ENCODE assay signal across 17 cellular contexts in the genomic region with DNA sequence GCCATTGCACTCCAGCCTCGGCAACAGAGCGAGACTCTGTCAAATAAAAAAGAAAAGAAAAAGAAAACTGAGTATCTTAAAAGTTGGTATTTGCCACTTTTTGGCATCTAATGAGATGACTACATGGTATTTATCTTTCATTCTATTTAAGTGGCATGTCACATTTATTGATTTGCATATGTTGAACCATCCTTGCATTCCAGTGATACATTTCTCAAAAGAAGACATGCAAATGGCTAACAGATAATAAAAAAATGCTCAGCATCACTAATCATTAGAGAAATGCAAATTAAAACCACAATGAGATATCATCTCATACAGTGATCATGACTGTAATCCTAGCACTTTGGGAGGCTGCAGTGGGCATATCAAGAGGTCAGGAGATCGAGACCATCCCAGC. TPM values are rescaled to one million over a fixed set of nuclear protein-coding genes. Genes with fewer than 3 reads are reported as not detected.
DNase-seq lines count a peak whose midpoint lies in the region; TF ChIP-seq lines count a peak whose summit lies in the region.
"Had no signal": no experiment of that assay in that cellular context is flagged by ENCODE, and none has a peak within 500 bp of the region (broad histone marks: within the 10 kb centered on the region; RNA-seq: fewer than 3 reads in every experiment).

No MANE protein-coding gene starts in this region.

- no peak overlapping the region for H2AFZ ChIP-seq in Karpas-422 (ENCODE audit: low read length)

- no peaks in the 10 kb centered on the region for H3K79me2 ChIP-seq in Karpas-422 (ENCODE audit: low read length)

- in situ Hi-C loops in brain microvascular endothelial cell (cut with HindIII; ENCODE audit: low pct_ligation_motif_present, low sequenced_read_pairs): no loop called here

- peaks cover 4% of the 10 kb centered on the region for H3K9me3 Mint-ChIP-seq in glutamatergic neuron (ENCODE audit: unreplicated experiment)

- no peak overlapping the region for H3K9ac ChIP-seq in Karpas-422 (ENCODE audit: low read length)
- H3K9ac ChIP-seq: BLaER1 had no signal

- H3K36me3 Mint-ChIP-seq in glutamatergic neuron (ENCODE audit: unreplicated experiment): no peaks in the 10 kb centered on the region

- H3K27ac ChIP-seq in HEK293 (ENCODE audit: extremely low read depth, low read depth, low read length) (no peak overlapping the region), Karpas-422 (ENCODE audit: low read length) (no peak overlapping the region), brain microvascular endothelial cell (no peak overlapping the region)
- H3K27ac ChIP-seq: BLaER1, C4-2B had no signal

- TF ChIP-seq CTCF in HEK293 (tag by site-specific recombination; IDR thresholded peaks at IDR 0.05) (no peak), glutamatergic neuron (IDR thresholded peaks at IDR 0.05; ENCODE audit: partially characterized antibody, unreplicated experiment) (no peak), brain microvascular endothelial cell (IDR thresholded peaks at IDR 0.05; ENCODE audit: low read depth, low read length, missing control alignments) (no peak)

- H3K27me3 ChIP-seq in Karpas-422 (ENCODE audit: low read length) (no peaks in the 10 kb centered on the region), brain microvascular endothelial cell (replicated peaks) (no peaks in the 10 kb centered on the region)
- H3K27me3 ChIP-seq: BLaER1 had no signal

- no peaks in the 10 kb centered on the region for H3K36me3 ChIP-seq in HEK293 (ENCODE audit: control insufficient read depth in 2 of 2, insufficient read depth in 1 of 2, low read length in 2 of 2)
- H3K36me3 ChIP-seq in Karpas-422 (ENCODE audit: insufficient read depth, low read length): no peaks in the 10 kb centered on the region
- H3K36me3 ChIP-seq in brain microvascular endothelial cell (replicated peaks): no peaks in the 10 kb centered on the region
- H3K36me3 ChIP-seq: BLaER1, HAP-1 had no signal

- H3K4me3 Mint-ChIP-seq in glutamatergic neuron (ENCODE audit: unreplicated experiment): no peak overlapping the region
- H3K4me3 Mint-ChIP-seq: B cell; CD4-positive, CD25-positive, alpha-beta regulatory T cell; CD8-positive, alpha-beta T cell had no signal

- H3K4me3 ChIP-seq in HEK293 (ENCODE audit: low read depth, low read length) (no peak overlapping the region), Karpas-422 (ENCODE audit: low read length) (no peak overlapping the region), brain microvascular endothelial cell (ENCODE audit: low read depth, low read length) (no peak overlapping the region)
- H3K4me3 ChIP-seq: BLaER1, HAP-1 had no signal

- H3K9me3 ChIP-seq in HEK293 (ENCODE audit: control insufficient read depth, insufficient read depth, low read depth, low read length) (no peaks in the 10 kb centered on the region), Karpas-422 (ENCODE audit: low read length) (no peaks in the 10 kb centered on the region)
- H3K9me3 ChIP-seq: Caco-2 had no signal

- no peaks in the 10 kb centered on the region for H4K20me1 ChIP-seq in Karpas-422 (ENCODE audit: insufficient read depth, low read depth, low read length)
- H4K20me1 ChIP-seq: BLaER1 had no signal

- TF ChIP-seq POLR2A in erythroblast (IDR thresholded peaks at IDR 0.05; ENCODE audit: low read length): no peak

- H3K9me2 ChIP-seq in Karpas-422 (replicated peaks; ENCODE audit: insufficient read depth, low read length): no peaks in the 10 kb centered on the region

- H3K27ac Mint-ChIP-seq in glutamatergic neuron (ENCODE audit: unreplicated experiment): no peak overlapping the region
- H3K27ac Mint-ChIP-seq: B cell; CD4-positive, CD25-positive, alpha-beta regulatory T cell; CD8-positive, alpha-beta T cell had no signal

- H3K4me2 ChIP-seq in Karpas-422 (ENCODE audit: low read depth, low read length, poor library complexity, severe bottlenecking): no peak overlapping the region
- H3K4me2 ChIP-seq: BLaER1 had no signal

- peak; percentile 60 for DNase-seq in Karpas-422
- peak; percentile 20 for DNase-seq in OCI-M1 (lab: John Stamatoyannopoulos, UW)
- peak; percentile 46 to 47 for DNase-seq in erythroblast (lab: John Stamatoyannopoulos, UW)
- DNase-seq in glutamatergic neuron: no peak
- DNase-seq in brain microvascular endothelial cell: no peak
- DNase-seq: Caco-2; CD4-positive, CD25-positive, alpha-beta regulatory T cell; CD8-positive, alpha-beta T cell; DMS153; DMS79 treated with DMSO at 0.1 percent for 48 hours; GF-D8; GOT3 had no signal

- H3K4me1 ChIP-seq in HEK293 (ENCODE audit: control insufficient read depth, insufficient read depth, low read length) (no peaks in the 10 kb centered on the region), Karpas-422 (ENCODE audit: low read length) (no peaks in the 10 kb centered on the region)
- H3K4me1 ChIP-seq: BLaER1, Caco-2, HAP-1 had no signal

- H3K4me1 Mint-ChIP-seq in glutamatergic neuron (ENCODE audit: low read depth, unreplicated experiment): no peaks in the 10 kb centered on the region
- H3K4me1 Mint-ChIP-seq: B cell; CD4-positive, CD25-positive, alpha-beta regulatory T cell had no signal

- no peaks in the 10 kb centered on the region for H3K27me3 Mint-ChIP-seq in glutamatergic neuron (ENCODE audit: unreplicated experiment)
- H3K27me3 Mint-ChIP-seq: B cell; CD4-positive, CD25-positive, alpha-beta regulatory T cell had no signal

- POLR2A ChIA-PET in HEK293 (lab: Yijun Ruan, JAX): no interaction called here

- CTCF ChIA-PET in HEK293 (lab: Yijun Ruan, JAX): no interaction called here

TF ChIP-seq in HEK293, 187 proteins besides CTCF, POLR2A, EP300 and RAD21:
- TF ChIP-seq ZNF274 (IDR thresholded peaks at IDR 0.05; ENCODE audit: low read length) (no peak), ZNF274 (tag by site-specific recombination; IDR thresholded peaks at IDR 0.05; ENCODE audit: borderline replicate concordance) (no peak), SETDB1 (IDR thresholded peaks at IDR 0.05; ENCODE audit: insufficient read length, low read length) (peak; percentile 71)

RNA-seq across cellular contexts. Expression of a gene that starts 28.1 kb away (rescaled TPM):
- total RNA-seq in Karpas-422 (2014; rRNA removed; shearing (Covaris generic); ENCODE audit: low replicate concordance): 172 and 196 TPM in 2 replicates
- total RNA-seq in glutamatergic neuron (ENCODE audit: unreplicated experiment): 458 TPM

Comparison
In these comparisons a context has a peak if more than half of its experiments do, and no peak if none do; other contexts are left out.
1. DNase-seq: peak in Karpas-422 (single experiment), OCI-M1 (single experiment) and erythroblast (2 of 2); none in glutamatergic neuron (single experiment) and brain microvascular endothelial cell (single experiment).